Comparison of ENCODE assay signal across 28 cellular contexts in genomic region chr5:126027652-126028051, GRCh38.
"Had no signal": no experiment of that assay in that cellular context is flagged by ENCODE, and none has a peak within 500 bp of the region (broad histone marks: within the 10 kb centered on the region; RNA-seq: fewer than 3 reads in every experiment).

No MANE protein-coding gene starts in this region.

- H3K9me3 ChIP-seq: pancreas, prostate gland, right lobe of liver, testis had no signal

- H3K4me1 ChIP-seq: pancreas, prostate gland, right lobe of liver, sigmoid colon, suprapubic skin, testis, transverse colon, upper lobe of left lung, uterus had no signal

- H3K27ac ChIP-seq: neutrophil, pancreas, prostate gland, right lobe of liver, sigmoid colon, suprapubic skin, testis, tibial artery, transverse colon, upper lobe of left lung, uterus had no signal

- DNase-seq: naive B cell; naive thymus-derived CD8-positive, alpha-beta T cell; nephron progenitor cell; nucleus accumbens; right lobe of liver; sigmoid colon; small intestine; stimulated activated CD4-positive, alpha-beta T cell treated with anti-CD3 and anti-CD28 coated beads, Interleukin-15, amount 100 ng/mL, for 24 hours; stimulated activated CD4-positive, alpha-beta T cell treated with anti-CD3 and anti-CD28 coated beads, Interleukin-2, amount 100 ng/mL, for 24 hours; stimulated activated CD4-positive, alpha-beta T cell treated with anti-CD3 and anti-CD28 coated beads, Interleukin-2, amount 100 ng/mL, for 48 hours; stimulated activated CD4-positive, alpha-beta T cell treated with anti-CD3 and anti-CD28 coated beads, Interleukin-4, amount 100 ng/mL, for 24 hours; stimulated activated naive CD4-positive, alpha-beta T cell; stimulated activated naive CD8-positive, alpha-beta T cell treated with anti-CD3 and anti-CD28 coated beads, Interleukin-15, amount 100 ng/mL, for 72 hours; stimulated activated naive CD8-positive, alpha-beta T cell treated with anti-CD3 and anti-CD28 coated beads, Interleukin-15, Interleukin-2, amounts not matched to agents 100 U/mL and 50 U/mL, for 24 hours; substantia nigra; testis; tibial artery; transverse colon; uterus had no signal

- H3K27me3 ChIP-seq: neutrophil, pancreas, right lobe of liver, sigmoid colon, suprapubic skin, testis, tibial artery, transverse colon, upper lobe of left lung, uterus had no signal

- H3K36me3 ChIP-seq: neutrophil, pancreas, prostate gland, right lobe of liver, sigmoid colon, suprapubic skin, tibial artery, transverse colon, upper lobe of left lung, uterus had no signal

- H3K27me3 Mint-ChIP-seq: naive thymus-derived CD8-positive, alpha-beta T cell; natural killer cell treated with Interleukin-12 subunit alpha and Interleukin-12 subunit beta and Interleukin-15 and Interleukin-18, amount 100 ng/mL, for 72 hours; stimulated activated naive CD8-positive, alpha-beta T cell treated with anti-CD3 and anti-CD28 coated beads, Interleukin-15, amount 100 ng/mL, for 72 hours had no signal

- H3K36me3 Mint-ChIP-seq: stimulated activated memory B cell treated with anti-CD40 and anti-IgM and Interleukin-4, amounts not matched to agents 10 μg/mL and 1 μg/mL and 100 μg/mL, for 72 hours had no signal

- H3K4me3 Mint-ChIP-seq: naive B cell; naive thymus-derived CD8-positive, alpha-beta T cell; natural killer cell treated with Interleukin-12 subunit alpha and Interleukin-12 subunit beta and Interleukin-15 and Interleukin-18, amount 100 ng/mL, for 72 hours; nephron progenitor cell; neural crest cell; stimulated activated memory B cell treated with anti-CD40 and anti-IgM and Interleukin-4, amounts not matched to agents 10 μg/mL and 1 μg/mL and 100 μg/mL, for 72 hours; stimulated activated naive CD8-positive, alpha-beta T cell treated with anti-CD3 and anti-CD28 coated beads, Interleukin-15, amount 100 ng/mL, for 72 hours had no signal

- H3K4me1 Mint-ChIP-seq: naive B cell; naive thymus-derived CD8-positive, alpha-beta T cell; neural crest cell; stimulated activated memory B cell treated with anti-CD40 and anti-IgM and Interleukin-4, amounts not matched to agents 10 μg/mL and 1 μg/mL and 100 μg/mL, for 72 hours; stimulated activated naive CD8-positive, alpha-beta T cell treated with anti-CD3 and anti-CD28 coated beads, Interleukin-15, amount 100 ng/mL, for 72 hours had no signal

- H3K4me3 ChIP-seq: pancreas, prostate gland, right lobe of liver, sigmoid colon, suprapubic skin, testis, tibial artery, transverse colon, upper lobe of left lung, uterus had no signal

- ATAC-seq: naive thymus-derived CD8-positive, alpha-beta T cell; natural killer cell treated with Interleukin-12 subunit alpha and Interleukin-12 subunit beta and Interleukin-15 and Interleukin-18, amount 100 ng/mL, for 72 hours; pancreas; right cardiac atrium; stimulated activated naive CD8-positive, alpha-beta T cell treated with anti-CD3 and anti-CD28 coated beads, Interleukin-15, Interleukin-2, amounts not matched to agents 100 U/mL and 50 U/mL, for 24 hours had no signal

- H3K27ac Mint-ChIP-seq: naive B cell; naive thymus-derived CD8-positive, alpha-beta T cell; natural killer cell treated with Interleukin-12 subunit alpha and Interleukin-12 subunit beta and Interleukin-15 and Interleukin-18, amount 100 ng/mL, for 72 hours; nephron progenitor cell; stimulated activated memory B cell treated with anti-CD40 and anti-IgM and Interleukin-4, amounts not matched to agents 10 μg/mL and 1 μg/mL and 100 μg/mL, for 72 hours had no signal

- FAIRE-seq: pancreas, small intestine had no signal
